ENCODE assay signal across 8 cellular contexts in the genomic region with DNA sequence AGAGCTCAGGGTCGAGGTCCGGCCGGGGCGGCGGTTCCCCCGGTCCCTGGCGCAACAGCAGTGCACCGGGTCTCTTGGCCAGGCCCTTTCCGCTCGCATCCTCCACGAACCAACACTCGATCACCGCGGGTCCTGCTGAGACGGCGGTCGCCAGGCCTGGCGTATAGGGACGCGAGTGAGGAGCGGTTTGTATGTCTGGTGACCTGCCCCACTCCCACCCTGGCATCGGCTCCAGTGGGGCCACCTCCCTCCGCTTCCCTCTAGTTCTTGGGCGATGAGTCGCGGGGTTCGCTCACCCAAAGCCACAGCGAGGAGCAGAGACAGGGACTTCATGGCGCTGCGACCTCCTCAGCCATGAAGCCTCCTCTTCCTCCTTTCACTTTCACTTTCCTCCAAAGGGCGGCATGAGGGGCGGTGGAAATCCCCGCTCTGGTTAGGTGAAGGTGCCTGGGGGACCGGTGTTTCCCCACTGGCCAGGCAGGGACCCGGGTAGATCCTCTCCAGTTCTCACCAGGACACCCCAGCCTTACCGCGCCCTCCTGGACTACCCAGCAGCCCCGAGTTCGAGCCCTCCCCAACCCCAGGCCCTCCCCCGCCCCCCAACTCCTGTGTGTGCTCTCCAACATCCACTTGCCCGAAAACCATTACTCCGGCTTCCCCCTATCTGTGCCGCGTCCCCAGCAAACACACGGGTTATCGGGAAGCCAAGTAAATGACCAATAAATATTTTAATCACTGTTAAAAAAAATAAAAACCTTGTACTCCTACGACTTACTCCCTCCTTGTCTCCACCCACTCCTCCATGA. TPM values are rescaled to one million over a fixed set of nuclear protein-coding genes. Genes with fewer than 3 reads are reported as not detected.
DNase-seq lines count a peak whose midpoint lies in the region; TF ChIP-seq lines count a peak whose summit lies in the region.

TAPBP (minus strand) TSS at position 370 of the 806 bp plus-strand sequence; CDS start at position 333, 37 bp downstream.

- H2BK15ac ChIP-seq in H9 (ENCODE audit: low read depth, low read length), result no peak within 1 kb of the TSS

- no peak within 1 kb of the TSS for H4K91ac ChIP-seq in H9 (ENCODE audit: insufficient read length, low read depth, low read length)

- no peak within 1 kb of the TSS for H4K8ac ChIP-seq in H9 (replicated peaks; ENCODE audit: insufficient read length, low read depth, low read length)

- H3K23ac ChIP-seq in H9 (ENCODE audit: insufficient read length, low read depth, low read length), result no peak within 1 kb of the TSS

- H3K4me2 ChIP-seq in H9 (ENCODE audit: insufficient read depth, insufficient read length, low read length), result peak within 1 kb of the TSS; percentile 92

- H2BK5ac ChIP-seq in H9 (ENCODE audit: insufficient read length, low read length), result no peak within 1 kb of the TSS

- no peaks in the 10 kb centered on the region for H4K20me1 ChIP-seq in H9 (ENCODE audit: control insufficient read depth, insufficient read depth, insufficient read length)

- H3K27ac ChIP-seq in H9 (ENCODE audit: insufficient read length, low read depth, low read length), result no peak within 1 kb of the TSS

- peak within 1 kb of the TSS; percentile 41 to 95 (median 59); a peak in 4 of 7 replicates for H3K27ac Mint-ChIP-seq in H9

- no peaks in the 10 kb centered on the region; the same call in 1 of the 2 replicates for H3K79me2 ChIP-seq in H9 (ENCODE audit: insufficient read depth, low read length)

- H3K9me3 Mint-ChIP-seq in H9, result no peaks in the 10 kb centered on the region

- no peak within 1 kb of the TSS for H3T11ph ChIP-seq in H9 (ENCODE audit: low read length)

- no peaks in the 10 kb centered on the region for H3K27me3 ChIP-seq in H9 (ENCODE audit: insufficient read depth, low read length)

- no peak within 1 kb of the TSS for H4K5ac ChIP-seq in H9 (ENCODE audit: insufficient read length, low read depth, low read length)

- peak; percentile 84 for DNase-seq in ELR (ENCODE audit: low read depth)
- peak; percentile 64 for DNase-seq in H9
- peak; percentile 49 for DNase-seq in NCI-H146 treated with DMSO at 0.1 percent for 48 hours (lab: John Stamatoyannopoulos, UW; ENCODE audit: unreplicated experiment)
- peak; percentile 71 to 73 for DNase-seq in activated CD4-positive, alpha-beta T cell treated with anti-CD3 and anti-CD28 coated beads for 24 hours (ENCODE audit: low read depth in 2 of 2)
- DNase-seq in choroid plexus epithelial cell (ENCODE audit: low read depth), result peak; percentile 75
- peak; percentile 59 for DNase-seq in kidney glomerular epithelial cell (lab: John Stamatoyannopoulos, UW)
- DNase-seq in stimulated activated CD4-positive, alpha-beta T cell treated with anti-CD3 and anti-CD28 coated beads, Interleukin-15, amount 100 ng/mL, for 24 hours, result peak; percentile 89
- DNase-seq in NCI-H524 treated with DMSO at 0.1 percent for 48 hours (lab: John Stamatoyannopoulos, UW), result no peak

- peak within 1 kb of the TSS; percentile 92 for H3K4me3 ChIP-seq in choroid plexus epithelial cell (ENCODE audit: low read depth, low read length)

- WGBS in H9 (ENCODE audit: extremely low coverage, insufficient read length, low lambda C conversion rate), result no CpG with 5 or more reads among the region's 47 CpGs

- peak within 1 kb of the TSS; percentile 85 for H3K18ac ChIP-seq in H9 (ENCODE audit: insufficient read length, low read depth, low read length)

- no peak for TF ChIP-seq CTCF in H9 (conservative IDR thresholded peaks at IDR 0.05)
- TF ChIP-seq CTCF in choroid plexus epithelial cell (conservative IDR thresholded peaks at IDR 0.05; ENCODE audit: low read depth, low read length), result no peak

- H3K9ac ChIP-seq in H9 (ENCODE audit: extremely low read depth, insufficient read length, low read length), result peak within 1 kb of the TSS; percentile 61

- H3K36me3 Mint-ChIP-seq in H9 (ENCODE audit: insufficient read depth in 1 of 3, low read depth in 3 of 3), result peaks cover 2 to 21% (median 13%) of the 10 kb centered on the region in 3 experiments; a peak in 5 of 7 replicates

- no peak within 1 kb of the TSS for H2AFZ ChIP-seq in H9 (ENCODE audit: low read length)

- H3K4ac ChIP-seq in H9 (ENCODE audit: low read depth, low read length), result no peak within 1 kb of the TSS

- no peaks in the 10 kb centered on the region for H3K9me3 ChIP-seq in H9 (ENCODE audit: control insufficient read depth, low read depth, low read length)

- H3K4me1 Mint-ChIP-seq in H9, result peaks cover 38 to 43% of the 10 kb centered on the region in 2 experiments

- H2BK20ac ChIP-seq in H9 (ENCODE audit: low read depth, low read length, poor library complexity, severe bottlenecking), result no peak within 1 kb of the TSS

- H3K56ac ChIP-seq in H9 (ENCODE audit: insufficient read length, low read depth, low read length), result no peak within 1 kb of the TSS

- H3K79me1 ChIP-seq in H9 (ENCODE audit: insufficient read depth, low read depth, low read length, poor library complexity, severe bottlenecking), result no peaks in the 10 kb centered on the region

- peak within 1 kb of the TSS; percentile 69; the same call in 1 of the 2 replicates for H3K14ac ChIP-seq in H9 (ENCODE audit: insufficient read depth, low read length)

- peak within 1 kb of the TSS; percentile 83 to 97 for H3K4me3 Mint-ChIP-seq in H9

- no peaks in the 10 kb centered on the region; the same call in 1 of the 2 replicates for H3K27me3 Mint-ChIP-seq in H9 (ENCODE audit: low read depth)

- H2BK120ac ChIP-seq in H9 (ENCODE audit: low read depth, low read length, poor library complexity, severe bottlenecking), result no peak within 1 kb of the TSS

- H2AK5ac ChIP-seq in H9 (ENCODE audit: insufficient read length, low read length), result no peak within 1 kb of the TSS

- H2BK12ac ChIP-seq in H9 (ENCODE audit: insufficient read length, low read depth, low read length), result no peak within 1 kb of the TSS

- no peaks in the 10 kb centered on the region for H3K4me1 ChIP-seq in H9 (ENCODE audit: insufficient read depth, low read length)

- peaks cover 31% of the 10 kb centered on the region for H3K23me2 ChIP-seq in H9 (ENCODE audit: insufficient read length, low read depth, low read length, poor library complexity, severe bottlenecking)

RNA-seq across cellular contexts. Expression of gene TAPBP, which starts in this region (rescaled TPM):
- total RNA-seq in H9 (2021), result 28.2 and 29.5 TPM in 2 replicates
